1 cellular context compared by ENCODE assay signal in genomic region chrX:12138366-12139313, GRCh38.
A peak's percentile ranks its signal among the peaks of the same experiment; 100 is the strongest.
TF ChIP-seq lines count a peak whose summit lies in the region.

Gene FRMPD4, plus strand, starts transcription at chrX:12138473. Its CDS starts 499 bp downstream, at chrX:12138972.

TF ChIP-seq in H1, 55 proteins besides CTCF, POLR2A, EP300 and RAD21 (continued from another document):
- TF ChIP-seq ZNF274 (IDR thresholded peaks at IDR 0.05; ENCODE audit: borderline replicate concordance, extremely low read depth, low read length) (no peak), SUZ12 (IDR thresholded peaks at IDR 0.05; ENCODE audit: low read length) (no peak), CHD7 (IDR thresholded peaks at IDR 0.05; ENCODE audit: insufficient replicate concordance, low read length) (no peak), SP4 (IDR thresholded peaks at IDR 0.05; ENCODE audit: low read length) (no peak), RFX5 (IDR thresholded peaks at IDR 0.05; ENCODE audit: borderline replicate concordance, low read depth, low read length) (no peak), E2F6 (IDR thresholded peaks at IDR 0.05) (peak; percentile 44), ATF2 (IDR thresholded peaks at IDR 0.05; ENCODE audit: low read length) (no peak), KDM5A (IDR thresholded peaks at IDR 0.05; ENCODE audit: low read length) (no peak), MAFK (IDR thresholded peaks at IDR 0.05; ENCODE audit: low read depth, low read length) (no peak), CEBPB (IDR thresholded peaks at IDR 0.05; ENCODE audit: low read depth, low read length) (no peak), CBX8 (IDR thresholded peaks at IDR 0.05; ENCODE audit: borderline replicate concordance, low read depth, low read length) (no peak), JUND (IDR thresholded peaks at IDR 0.05; ENCODE audit: low read length) (no peak), ATF3 (IDR thresholded peaks at IDR 0.05; ENCODE audit: insufficient read depth, low read depth, low read length) (no peak), HDAC6 (IDR thresholded peaks at IDR 0.05; ENCODE audit: low read depth, low read length) (no peak), SIN3A (conservative IDR thresholded peaks at IDR 0.05 in 1 of 2, IDR thresholded peaks at IDR 0.05 in 1 of 2; ENCODE audit: low read depth in 1 of 2, low read length in 2 of 2) (no peak), EGR1 (IDR thresholded peaks at IDR 0.05; ENCODE audit: borderline replicate concordance, low read depth, low read length) (peak; percentile 54; the same call in 1 of the 2 replicates), PHF8 (conservative IDR thresholded peaks at IDR 0.05; ENCODE audit: low read depth, low read length) (no peak), TEAD4 (IDR thresholded peaks at IDR 0.05; ENCODE audit: low read depth, low read length) (no peak), BCL11A (IDR thresholded peaks at IDR 0.05; ENCODE audit: low read depth in 2 of 2, low read length in 2 of 2) (no peak), USF2 (IDR thresholded peaks at IDR 0.05; ENCODE audit: low read length) (no peak), JUN (IDR thresholded peaks at IDR 0.05; ENCODE audit: low read depth, low read length) (no peak), ASH2L (IDR thresholded peaks at IDR 0.05; ENCODE audit: low read length) (no peak), GABPA (IDR thresholded peaks at IDR 0.05; ENCODE audit: borderline replicate concordance, insufficient read depth, low read length) (no peak)
